8 cellular contexts compared by ENCODE assay signal in the genomic region with DNA sequence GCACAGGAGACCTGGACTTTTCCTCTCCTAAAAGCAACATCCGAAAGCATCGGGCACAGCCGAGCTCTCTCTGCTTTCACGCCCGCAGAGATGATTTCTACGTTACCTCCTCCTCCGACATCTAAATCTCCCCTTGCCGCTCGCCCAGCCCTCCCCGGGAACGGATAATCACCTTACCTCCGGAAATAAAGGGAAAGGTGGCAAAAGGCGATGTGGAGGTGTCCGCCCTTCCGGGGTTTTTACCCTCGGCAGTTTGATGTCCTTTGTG.
DNase-seq lines count a peak whose midpoint lies in the region; ATAC-seq and TF ChIP-seq lines count a peak whose summit lies in the region.

No MANE protein-coding gene starts in this region.

- H3K27me3 ChIP-seq in OCI-LY1 (ENCODE audit: insufficient read depth, low read length) = no peaks in the 10 kb centered on the region

- peaks cover 46% of the 10 kb centered on the region for H3K36me3 ChIP-seq in OCI-LY1 (ENCODE audit: insufficient read depth, low read length)

- no peaks in the 10 kb centered on the region for H3K9me2 ChIP-seq in OCI-LY1 (ENCODE audit: low read depth, low read length)

- no peak overlapping the region for H2AFZ ChIP-seq in OCI-LY1 (ENCODE audit: low read length)

- H3K27ac ChIP-seq in OCI-LY1 (ENCODE audit: low read depth, low read length, poor library complexity, severe bottlenecking) = peak overlapping the region; percentile 93

- no peaks in the 10 kb centered on the region for H3K9me3 ChIP-seq in OCI-LY1 (ENCODE audit: low read length)

- no peak for TF ChIP-seq CTCF in OCI-LY1 (IDR thresholded peaks at IDR 0.05; ENCODE audit: low read length)
- TF ChIP-seq CTCF in fibroblast of pulmonary artery (IDR thresholded peaks at IDR 0.05; ENCODE audit: low read length, missing control alignments) = no peak
- TF ChIP-seq CTCF in retinal pigment epithelial cell (conservative IDR thresholded peaks at IDR 0.05; ENCODE audit: low read depth, low read length) = no peak
- no peak for TF ChIP-seq CTCF in GM13976 (IDR thresholded peaks at IDR 0.05; ENCODE audit: borderline replicate concordance, control extremely low read depth, extremely low read depth, insufficient read depth, missing control alignments)

- H3K4me1 ChIP-seq in OCI-LY1 (ENCODE audit: insufficient read depth, low read length, severe bottlenecking) = peaks cover 57% of the 10 kb centered on the region

- H3K4me3 ChIP-seq in GM08714 (ENCODE audit: low read length) = peak overlapping the region; percentile 85
- peak overlapping the region; percentile 91 for H3K4me3 ChIP-seq in OCI-LY1 (ENCODE audit: low read depth, low read length, poor library complexity, severe bottlenecking)
- H3K4me3 ChIP-seq in fibroblast of pulmonary artery (replicated peaks; ENCODE audit: low read depth, low read length) = peak overlapping the region; percentile 90
- H3K4me3 ChIP-seq in retinal pigment epithelial cell (ENCODE audit: low read length) = peak overlapping the region; percentile 93

- H3K79me2 ChIP-seq in OCI-LY1 (ENCODE audit: insufficient read depth, low read length) = peaks cover 59% of the 10 kb centered on the region

- no peaks in the 10 kb centered on the region for H3F3A ChIP-seq in OCI-LY1 (ENCODE audit: insufficient read depth, low read length)

- ATAC-seq in GM18873 (IDR thresholded peaks at IDR 0.05; ENCODE audit: low FRiP score, unreplicated experiment) (no peak), GM18867 (IDR thresholded peaks at IDR 0.05; ENCODE audit: unreplicated experiment) (no peak)

- H3K4me2 ChIP-seq in OCI-LY1 (ENCODE audit: low read length) = peak overlapping the region; percentile 87

- H4K20me1 ChIP-seq in OCI-LY1 (ENCODE audit: insufficient read depth, low read length) = no peaks in the 10 kb centered on the region

- peak overlapping the region; percentile 99 for H3K9ac ChIP-seq in OCI-LY1 (ENCODE audit: low read length)

- peak; percentile 29 for DNase-seq in fibroblast of pulmonary artery (ENCODE audit: low read depth)
- DNase-seq in retinal pigment epithelial cell (ENCODE audit: low read depth) = no peak
- no peak for DNase-seq in GM13976 (ENCODE audit: low spot score)
- DNase-seq in SW 1271 (lab: John Stamatoyannopoulos, UW) = no peak

- in situ Hi-C loops in GM13976 (cut with MboI; ENCODE audit: low sequenced_read_pairs, unreplicated experiment) = loop anchor here (10.0 to 25.0 kb wide), 2 partner anchors 53 to 531 kb away; a partner anchor contains a TSS
